14 cellular contexts compared by ENCODE assay signal in genomic region chr1:15429701-15430149, GRCh38. TPM values are rescaled to one million over a fixed set of nuclear protein-coding genes. Genes with fewer than 3 reads are reported as not detected.
A peak's percentile ranks its signal among the peaks of the same experiment; 100 is the strongest.
DNase-seq lines count a peak whose midpoint lies in the region; ATAC-seq and TF ChIP-seq lines count a peak whose summit lies in the region.
"Had no signal": no experiment of that assay in that cellular context is flagged by ENCODE, and none has a peak within 500 bp of the region (broad histone marks: within the 10 kb centered on the region; RNA-seq: fewer than 3 reads in every experiment).

No MANE protein-coding gene starts in this region.

- no peak overlapping the region for H3K4me3 Mint-ChIP-seq in MCF 10A (ENCODE audit: unreplicated experiment)
- no peak overlapping the region for H3K4me3 Mint-ChIP-seq in activated CD4-positive, alpha-beta T cell treated with anti-CD3 and anti-CD28 coated beads, Interleukin-2, amount 10 ng/mL, durations not matched to agents 7 days and 5 days
- H3K4me3 Mint-ChIP-seq: activated naive CD8-positive, alpha-beta T cell treated with anti-CD3 and anti-CD28 coated beads for 36 hours; type B pancreatic cell had no signal

- DNase-seq in MCF 10A (ENCODE audit: unreplicated experiment): peak; percentile 62
- DNase-seq in breast epithelium (ENCODE audit: low spot score in 2 of 2): no peak
- peak; percentile 48 for DNase-seq in astrocyte of the hippocampus (ENCODE audit: low read depth, low spot score)
- DNase-seq in hepatic stellate cell (ENCODE audit: low spot score): peak; percentile 72
- peak; percentile 50 to 69 for DNase-seq in upper lobe of left lung
- no peak for DNase-seq in NCI-H226
- DNase-seq in activated CD4-positive, alpha-beta T cell treated with anti-CD3 and anti-CD28 coated beads, Interleukin-2, amount 10 ng/mL, durations not matched to agents 7 days and 5 days: no peak
- no peak for DNase-seq in activated CD4-positive, alpha-beta T cell treated with anti-CD3 and anti-CD28 coated beads, Interleukin-2, amount 50 U/mL, for 4 hours
- DNase-seq: activated naive CD8-positive, alpha-beta T cell treated with anti-CD3 and anti-CD28 coated beads for 36 hours; effector CD4-positive, alpha-beta T cell; sigmoid colon had no signal

- peak in 1 of 4 donors; percentile 23 for TF ChIP-seq EP300 in upper lobe of left lung (IDR thresholded peaks at IDR 0.05)

- POLR2A ChIA-PET in MCF 10A (lab: Yijun Ruan, JAX): interaction anchor here (0.6 to 4.0 kb wide), 3 partner anchors 13 to 106 kb away, joined by 3 to 31 read pairs (median 3); no protein-coding TSS in a partner anchor
- POLR2A ChIA-PET in activated CD4-positive, alpha-beta T cell treated with anti-CD3 and anti-CD28 coated beads, Interleukin-2, amount 10 ng/mL, durations not matched to agents 7 days and 5 days (lab: Charles Lee): no interaction called here

- no peak overlapping the region for H3K27ac Mint-ChIP-seq in MCF 10A (ENCODE audit: low read depth, unreplicated experiment)
- H3K27ac Mint-ChIP-seq in activated CD4-positive, alpha-beta T cell treated with anti-CD3 and anti-CD28 coated beads, Interleukin-2, amount 10 ng/mL, durations not matched to agents 7 days and 5 days: no peak overlapping the region
- H3K27ac Mint-ChIP-seq: activated naive CD8-positive, alpha-beta T cell treated with anti-CD3 and anti-CD28 coated beads for 36 hours; type B pancreatic cell had no signal

- H3K36me3 ChIP-seq in breast epithelium (no peaks in the 10 kb centered on the region), upper lobe of left lung (peaks cover 0 to 47% (median 21%) of the 10 kb centered on the region in 4 donors)

- H3K9me3 Mint-ChIP-seq in MCF 10A (ENCODE audit: unreplicated experiment): no peaks in the 10 kb centered on the region
- H3K9me3 Mint-ChIP-seq in activated CD4-positive, alpha-beta T cell treated with anti-CD3 and anti-CD28 coated beads, Interleukin-2, amount 10 ng/mL, durations not matched to agents 7 days and 5 days: no peaks in the 10 kb centered on the region
- H3K9me3 Mint-ChIP-seq: activated naive CD8-positive, alpha-beta T cell treated with anti-CD3 and anti-CD28 coated beads for 36 hours; type B pancreatic cell had no signal

- no peaks in the 10 kb centered on the region for H3K27me3 Mint-ChIP-seq in MCF 10A (ENCODE audit: insufficient read depth, unreplicated experiment)
- H3K27me3 Mint-ChIP-seq in activated CD4-positive, alpha-beta T cell treated with anti-CD3 and anti-CD28 coated beads, Interleukin-2, amount 10 ng/mL, durations not matched to agents 7 days and 5 days: no peaks in the 10 kb centered on the region
- H3K27me3 Mint-ChIP-seq: activated naive CD8-positive, alpha-beta T cell treated with anti-CD3 and anti-CD28 coated beads for 36 hours; type B pancreatic cell had no signal

- TF ChIP-seq POLR2A in breast epithelium (IDR thresholded peaks at IDR 0.05) (no peak), upper lobe of left lung (IDR thresholded peaks at IDR 0.05) (no peak)

- H3K4me1 ChIP-seq in breast epithelium (no peaks in the 10 kb centered on the region), upper lobe of left lung (peaks cover 0 to 13% (median 4%) of the 10 kb centered on the region in 4 donors)

- no peak for TF ChIP-seq CTCF in MCF 10A (IDR thresholded peaks at IDR 0.05; ENCODE audit: unreplicated experiment)
- no peak for TF ChIP-seq CTCF in breast epithelium (IDR thresholded peaks at IDR 0.05)
- no peak for TF ChIP-seq CTCF in upper lobe of left lung (IDR thresholded peaks at IDR 0.05)

- 78 to 82% methylated on average over 13 to 19 of the region's 19 CpGs for WGBS in upper lobe of left lung, 2 donors

- H3K27ac ChIP-seq in breast epithelium (no peak overlapping the region), upper lobe of left lung (no peak overlapping the region)

- no peak overlapping the region for H3K4me3 ChIP-seq in breast epithelium
- no peak overlapping the region for H3K4me3 ChIP-seq in upper lobe of left lung
- H3K4me3 ChIP-seq: sigmoid colon had no signal

- H3K9me3 ChIP-seq in breast epithelium (no peaks in the 10 kb centered on the region), upper lobe of left lung (no peaks in the 10 kb centered on the region)
- H3K9me3 ChIP-seq: sigmoid colon had no signal

- ATAC-seq in upper lobe of left lung (ENCODE audit: low FRiP score in 2 of 2): no peak

- CTCF ChIA-PET in MCF 10A (lab: Yijun Ruan, JAX): interaction anchor here (0.6 to 13.2 kb wide), 7 partner anchors 7 to 120 kb away, joined by 3 to 165 read pairs (median 19); no protein-coding TSS in a partner anchor
- CTCF ChIA-PET in activated CD4-positive, alpha-beta T cell treated with anti-CD3 and anti-CD28 coated beads, Interleukin-2, amount 10 ng/mL, durations not matched to agents 7 days and 5 days (lab: Charles Lee): interaction anchor here (1.0 to 1.3 kb wide), 2 partner anchors 9 to 106 kb away, joined by 3 to 4 read pairs; no protein-coding TSS in a partner anchor

- H3K27me3 ChIP-seq in breast epithelium (no peaks in the 10 kb centered on the region), upper lobe of left lung (no peaks in the 10 kb centered on the region)
- H3K27me3 ChIP-seq: sigmoid colon had no signal

- intact Hi-C loops in MCF 10A (cut with micrococcal nuclease): loop anchor here (5.0 to 10.0 kb wide), 3 partner anchors 75 to 277 kb away; partner anchors contain the start of gene TMEM51
- intact Hi-C loops in breast epithelium (cut with DNase I; ENCODE audit: low total_unique reads): loop anchor here (10.0 kb wide), 1 partner anchor 295 kb away; no protein-coding TSS in a partner anchor

- peaks cover 17% of the 10 kb centered on the region for H3K4me1 Mint-ChIP-seq in MCF 10A (ENCODE audit: insufficient read depth, unreplicated experiment)
- H3K4me1 Mint-ChIP-seq in activated CD4-positive, alpha-beta T cell treated with anti-CD3 and anti-CD28 coated beads, Interleukin-2, amount 10 ng/mL, durations not matched to agents 7 days and 5 days: peaks cover 3% of the 10 kb centered on the region

- H3K36me3 Mint-ChIP-seq in MCF 10A (ENCODE audit: insufficient read depth, unreplicated experiment): peaks cover 20% of the 10 kb centered on the region
- peaks cover 9% of the 10 kb centered on the region for H3K36me3 Mint-ChIP-seq in activated CD4-positive, alpha-beta T cell treated with anti-CD3 and anti-CD28 coated beads, Interleukin-2, amount 10 ng/mL, durations not matched to agents 7 days and 5 days (ENCODE audit: low read depth)
- H3K36me3 Mint-ChIP-seq: activated naive CD8-positive, alpha-beta T cell treated with anti-CD3 and anti-CD28 coated beads for 36 hours; type B pancreatic cell had no signal

- BruUV-seq in MCF 10A (replicated peaks; lab: Mats Ljungman, UMichigan): no TSS peak

RNA-seq across cellular contexts. Expression of gene CTRC, which starts 8.5 kb away (rescaled TPM):
- total RNA-seq in MCF 10A (2022) (not detected in 2 replicates), breast epithelium (under 1 TPM in 1 of 3 donors, not detected in 2; 0.16 TPM), upper lobe of left lung (1 to 10 TPM in 2 of 6 donors, under 1 TPM in 1, not detected in 3; 0.30 to 5.3 (median 2.9) TPM)
- total RNA-seq in activated CD4-positive, alpha-beta T cell treated with anti-CD3 and anti-CD28 coated beads, Interleukin-2, amount 10 ng/mL, durations not matched to agents 7 days and 5 days: under 1 TPM; 0.08 to 0.30 TPM
- total RNA-seq: Daoy, sigmoid colon had no signal

RNA-seq across cellular contexts. Expression of gene EFHD2, which starts 20.0 kb away (rescaled TPM):
- 45.1 and 48.5 TPM in 2 replicates for total RNA-seq in MCF 10A (2022)
- total RNA-seq in breast epithelium: 10 to 100 TPM; 24.9 to 43.9 (median 32.8) TPM
- total RNA-seq in upper lobe of left lung: 100 to 1,000 TPM in 1 of 6 donors, 10 to 100 TPM in 5; 62.9 to 123 (median 91.2) TPM
- 10 to 100 TPM; 67.6 to 69.5 TPM for total RNA-seq in activated CD4-positive, alpha-beta T cell treated with anti-CD3 and anti-CD28 coated beads, Interleukin-2, amount 10 ng/mL, durations not matched to agents 7 days and 5 days

RNA-seq across cellular contexts. Expression of gene CELA2A, which starts 26.8 kb away (rescaled TPM):
- total RNA-seq in MCF 10A (2022) (not detected in 2 replicates), breast epithelium (not detected), upper lobe of left lung (1 to 10 TPM in 1 of 6 donors, under 1 TPM in 1, not detected in 4; 0.83 to 2.3 TPM)
- not detected for total RNA-seq in activated CD4-positive, alpha-beta T cell treated with anti-CD3 and anti-CD28 coated beads, Interleukin-2, amount 10 ng/mL, durations not matched to agents 7 days and 5 days
- total RNA-seq: activated naive CD8-positive, alpha-beta T cell treated with anti-CD3 and anti-CD28 coated beads for 36 hours; Daoy; mononuclear cell; sigmoid colon had no signal

RNA-seq across cellular contexts. Expression of gene CELA2B, which starts 46.2 kb away (rescaled TPM):
- total RNA-seq in MCF 10A (2022) (not detected in 2 replicates), breast epithelium (not detected), upper lobe of left lung (1 to 10 TPM in 2 of 6 donors, under 1 TPM in 1, not detected in 3; 0.91 to 1.8 (median 1.3) TPM)
- total RNA-seq in activated CD4-positive, alpha-beta T cell treated with anti-CD3 and anti-CD28 coated beads, Interleukin-2, amount 10 ng/mL, durations not matched to agents 7 days and 5 days: not detected
- total RNA-seq: activated naive CD8-positive, alpha-beta T cell treated with anti-CD3 and anti-CD28 coated beads for 36 hours; Daoy; mononuclear cell; sigmoid colon had no signal

Comparison
In these comparisons a context has a peak if more than half of its experiments do, and no peak if none do; other contexts are left out.
1. DNase-seq: peak in MCF 10A (single experiment), astrocyte of the hippocampus (single experiment), hepatic stellate cell (single experiment) and upper lobe of left lung (2 of 2); none in breast epithelium (0 of 2), NCI-H226 (single experiment), activated CD4-positive, alpha-beta T cell treated with anti-CD3 and anti-CD28 coated beads, Interleukin-2, amount 10 ng/mL, durations not matched to agents 7 days and 5 days (single experiment) and activated CD4-positive, alpha-beta T cell treated with anti-CD3 and anti-CD28 coated beads, Interleukin-2, amount 50 U/mL, for 4 hours (0 of 2).